Comparison of ENCODE assay signal across 8 cellular contexts in the genomic region with DNA sequence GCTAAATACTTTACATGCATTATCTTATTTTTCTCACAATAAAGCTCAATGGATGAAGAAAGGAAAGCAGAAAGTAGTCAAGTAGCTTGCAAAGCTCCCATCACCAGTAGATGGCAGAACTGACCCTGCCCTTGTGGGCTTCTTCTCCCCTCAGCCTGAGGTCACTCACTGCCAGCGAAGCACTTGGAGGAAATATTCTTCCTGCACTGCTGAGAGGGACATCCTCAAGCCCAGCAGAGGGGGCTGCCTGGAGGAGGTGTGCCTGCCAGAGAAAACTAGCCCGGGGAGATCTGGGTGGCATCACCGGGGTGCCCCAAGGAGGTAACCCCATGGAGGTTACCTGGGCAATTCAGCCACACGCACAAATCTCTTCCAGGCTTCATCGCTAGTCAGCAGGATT. TPM values are rescaled to one million over a fixed set of nuclear protein-coding genes. Genes with fewer than 3 reads are reported as not detected.
DNase-seq lines count a peak whose midpoint lies in the region; ATAC-seq and TF ChIP-seq lines count a peak whose summit lies in the region.

No MANE protein-coding gene starts in this region.

- BruUV-seq in A673 (replicated peaks; lab: Mats Ljungman, UMichigan), result no TSS peak

- H3K9me3 ChIP-seq in A673 (ENCODE audit: low read depth, low read length, poor library complexity, severe bottlenecking) (no peaks in the 10 kb centered on the region), NT2/D1 (ENCODE audit: insufficient read depth, low read length) (0 out of 2 replicates have a peak, but pooled peaks cover 5% of the 10 kb centered on the region)

- ATAC-seq in foreskin keratinocyte (peak; percentile 35), HG03521 (IDR thresholded peaks at IDR 0.05; ENCODE audit: unreplicated experiment) (no peak), HG02885 (IDR thresholded peaks at IDR 0.05; ENCODE audit: poor library complexity, unreplicated experiment) (no peak)

- H3K27me3 ChIP-seq in A673 (replicated peaks; ENCODE audit: insufficient read depth, low read depth, low read length, poor library complexity), result no peaks in the 10 kb centered on the region
- no peaks in the 10 kb centered on the region; the same call in 1 of the 2 replicates for H3K27me3 ChIP-seq in GM06990 (replicated peaks; ENCODE audit: control insufficient read depth, insufficient read depth, low read length)
- no peaks in the 10 kb centered on the region for H3K27me3 ChIP-seq in NT2/D1 (ENCODE audit: insufficient read depth, insufficient read length)
- peaks cover 39% of the 10 kb centered on the region for H3K27me3 ChIP-seq in foreskin keratinocyte

- no peak overlapping the region for H3K4me3 Mint-ChIP-seq in osteocyte (ENCODE audit: unreplicated experiment)

- H3K4me3 ChIP-seq in A673 (ENCODE audit: low read depth, low read length, poor library complexity, severe bottlenecking) (no peak overlapping the region), GM06990 (replicated peaks; ENCODE audit: low read depth, low read length) (no peak overlapping the region), NT2/D1 (ENCODE audit: insufficient read length, low read depth) (no peak overlapping the region)

- CTCF ChIA-PET in A673 (lab: Charles Lee), result interaction anchor here (0.7 to 0.9 kb wide), 4 partner anchors 12 to 92 kb away, joined by 3 to 7 read pairs (median 4); partner anchors contain the start of gene APOL2

- H3K36me3 Mint-ChIP-seq in osteocyte (ENCODE audit: unreplicated experiment), result no peaks in the 10 kb centered on the region

- TF ChIP-seq CTCF in A673 (conservative IDR thresholded peaks at IDR 0.05; ENCODE audit: low read depth, low read length) (peak; percentile 80), GM06990 (IDR thresholded peaks at IDR 0.05; ENCODE audit: insufficient read depth, low read length, poor library complexity, severe bottlenecking) (peak; percentile 73), foreskin keratinocyte (conservative IDR thresholded peaks at IDR 0.05) (peak; percentile 79), osteocyte (IDR thresholded peaks at IDR 0.05) (peak; percentile 92)

- DNase-seq in A673 (ENCODE audit: low spot score), result peak; percentile 78
- no peak for DNase-seq in GM06990 (ENCODE audit: extremely low read depth, insufficient read length)
- peak; percentile 43 for DNase-seq in NT2/D1 (ENCODE audit: low read depth, low spot score)
- DNase-seq in activated effector memory CD4-positive, alpha-beta T cell treated with Interleukin-2 at 50 U/mL for 16 hours, result peak; percentile 6
- DNase-seq in foreskin keratinocyte, result peak; percentile 7 to 25
- peak; percentile 87 for DNase-seq in osteocyte (ENCODE audit: extremely low spot score, unreplicated experiment)

- H3K27ac ChIP-seq in A673 (ENCODE audit: low read depth, low read length, poor library complexity, severe bottlenecking) (no peak overlapping the region), foreskin keratinocyte (no peak overlapping the region)

- POLR2A ChIA-PET in A673 (lab: Charles Lee; ENCODE audit: low non-redundant PET), result no interaction called here

- intact Hi-C loops in A673 (cut with micrococcal nuclease; ENCODE audit: unreplicated experiment), result loop anchor here (1.0 to 5.0 kb wide), 2 partner anchors 26 to 82 kb away; no protein-coding TSS in a partner anchor

- peak overlapping the region; percentile 61 for H3K27ac Mint-ChIP-seq in osteocyte (ENCODE audit: unreplicated experiment)

- H3K4me1 ChIP-seq in A673 (ENCODE audit: insufficient read depth, low read length, poor library complexity, severe bottlenecking), result peaks cover 31% of the 10 kb centered on the region
- no peaks in the 10 kb centered on the region for H3K4me1 ChIP-seq in NT2/D1 (ENCODE audit: insufficient read depth, insufficient read length)
- no peaks in the 10 kb centered on the region for H3K4me1 ChIP-seq in foreskin keratinocyte

- no peaks in the 10 kb centered on the region for H3K36me3 ChIP-seq in A673 (ENCODE audit: insufficient read depth, low read length, poor library complexity, severe bottlenecking)
- no peaks in the 10 kb centered on the region for H3K36me3 ChIP-seq in GM06990 (ENCODE audit: control insufficient read depth, insufficient read depth, low read length)
- no peaks in the 10 kb centered on the region for H3K36me3 ChIP-seq in NT2/D1 (ENCODE audit: insufficient read depth, insufficient read length, low read length)

- H3K27me3 Mint-ChIP-seq in osteocyte (ENCODE audit: unreplicated experiment), result peaks cover 10% of the 10 kb centered on the region

- H3K9me3 Mint-ChIP-seq in osteocyte (ENCODE audit: unreplicated experiment), result no peaks in the 10 kb centered on the region

- H3K9ac ChIP-seq in NT2/D1 (ENCODE audit: insufficient read length, low read depth), result no peak overlapping the region

- H3K4me1 Mint-ChIP-seq in osteocyte (ENCODE audit: unreplicated experiment), result peaks cover 37% of the 10 kb centered on the region

RNA-seq across cellular contexts. Expression of gene APOL4, which starts 6.6 kb away (rescaled TPM):
- 1.6 and 4.2 TPM in 2 replicates for total RNA-seq in A673 (2021)
- not detected in 2 replicates for total RNA-seq in foreskin keratinocyte
- not detected in 2 replicates for polyA plus RNA-seq in foreskin keratinocyte
- total RNA-seq in osteocyte, result 0.13 TPM in 1 of 2 replicates, not detected in the other

RNA-seq across cellular contexts. Expression of gene APOL3, which starts 34.4 kb away (rescaled TPM):
- total RNA-seq in A673 (2021), result 0.59 TPM in 1 of 2 replicates, not detected in the other
- total RNA-seq in foreskin keratinocyte, result 0.85 and 0.88 TPM in 2 replicates
- 0.25 and 0.54 TPM in 2 replicates for polyA plus RNA-seq in foreskin keratinocyte
- 10.1 and 10.8 TPM in 2 replicates for total RNA-seq in osteocyte

RNA-seq across cellular contexts. Expression of gene APOL2, which starts 44.4 kb away (rescaled TPM):
- total RNA-seq in A673 (2021) (37.9 and 45.1 TPM in 2 replicates), foreskin keratinocyte (14.7 TPM in 2 replicates), osteocyte (53.5 and 59.9 TPM in 2 replicates)
- polyA plus RNA-seq in foreskin keratinocyte, result 10.0 and 10.6 TPM in 2 replicates

RNA-seq across cellular contexts. Expression of gene APOL1, which starts 58.0 kb away (rescaled TPM):
- total RNA-seq in A673 (2021) (0.30 and 0.87 TPM in 2 replicates), foreskin keratinocyte (1.3 and 1.8 TPM in 2 replicates), osteocyte (16.2 and 19.5 TPM in 2 replicates)
- 1.2 and 2.2 TPM in 2 replicates for polyA plus RNA-seq in foreskin keratinocyte
